In genomic region chr14:22630066-22630465, GRCh38 we compare ENCODE assay signal across 1 cellular context.
TF ChIP-seq lines count a peak whose summit lies in the region.

No MANE protein-coding gene starts in this region.

TF ChIP-seq in IMR-90, 13 proteins besides CTCF, POLR2A, EP300 and RAD21:
- TF ChIP-seq MAZ (IDR thresholded peaks at IDR 0.05; ENCODE audit: borderline replicate concordance, low read depth, low read length) = no peak
- TF ChIP-seq MXI1 (IDR thresholded peaks at IDR 0.05; ENCODE audit: borderline replicate concordance, low read depth, low read length) = no peak
- TF ChIP-seq MAFK (IDR thresholded peaks at IDR 0.05; ENCODE audit: low read depth, low read length) = no peak
- no peak for TF ChIP-seq BHLHE40 (IDR thresholded peaks at IDR 0.05; ENCODE audit: low read depth, low read length)
- no peak for TF ChIP-seq ELK1 (IDR thresholded peaks at IDR 0.05; ENCODE audit: borderline replicate concordance, low read depth, low read length)
- no peak for TF ChIP-seq SMC3 (IDR thresholded peaks at IDR 0.05; ENCODE audit: low read depth, low read length)
- TF ChIP-seq RFX5 (IDR thresholded peaks at IDR 0.05; ENCODE audit: low read depth, low read length) = no peak
